ENCODE assay signal across 16 cellular contexts in the genomic region with DNA sequence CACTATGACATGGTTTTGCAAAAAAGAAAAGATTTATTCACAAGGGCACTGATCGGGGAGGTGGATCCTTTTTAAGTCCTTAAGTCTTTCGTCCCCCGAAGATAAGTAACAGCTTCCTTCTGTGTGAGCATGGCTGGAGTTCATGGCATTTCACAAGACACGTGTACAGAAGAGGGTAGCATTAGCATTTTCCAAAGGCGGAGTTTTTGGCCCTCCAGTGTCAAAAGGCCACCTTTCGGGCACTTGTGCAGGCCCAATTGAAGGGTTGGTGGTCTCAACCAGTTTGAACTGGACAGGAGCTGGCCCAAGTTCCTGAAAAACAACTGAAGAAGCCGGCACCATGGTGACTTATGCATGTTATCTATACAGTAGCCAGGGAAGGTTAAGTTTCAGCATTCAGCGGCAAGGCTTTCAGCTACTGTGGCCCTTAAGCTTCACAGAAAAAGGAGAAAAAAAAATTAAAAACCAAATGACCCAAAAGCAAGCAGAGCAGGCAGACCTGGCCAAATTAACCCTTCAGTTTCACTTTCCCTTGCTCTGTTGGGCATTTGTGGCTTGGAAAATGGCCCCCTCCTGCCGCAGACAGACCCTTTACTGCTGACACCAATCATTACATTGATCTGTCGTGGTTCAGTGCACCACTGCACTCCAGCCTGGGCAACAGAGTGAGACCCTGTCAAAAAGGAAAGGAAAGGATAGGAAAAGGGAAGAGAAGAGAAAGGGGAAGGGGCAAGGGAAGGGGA.
"Had no signal": no experiment of that assay in that cellular context is flagged by ENCODE, and none has a peak within 500 bp of the region (broad histone marks: within the 10 kb centered on the region; RNA-seq: fewer than 3 reads in every experiment).

No MANE protein-coding gene starts in this region.

- DNase-seq: activated CD4-positive, alpha-beta T cell treated with anti-CD3 and anti-CD28 coated beads, Interleukin-2, amount 50 U/mL, for 1 hour; activated T-cell treated with anti-CD3 and anti-CD28 coated beads for 4 hours; amygdala; colonic mucosa; effector CD4-positive, alpha-beta T cell; heart right ventricle; mesendoderm; pancreas; stimulated activated CD4-positive, alpha-beta T cell treated with anti-CD3 and anti-CD28 coated beads, Interleukin-4, amount 100 ng/mL, for 4 hours; stomach; T-helper 17 cell; thyroid gland had no signal

- H3K27me3 Mint-ChIP-seq: activated naive CD8-positive, alpha-beta T cell; activated T-helper 17 cell treated with anti-CD3 and anti-CD28 coated beads, Interleukin-2, amount 50 U/mL, for 72 hours; T-helper 17 cell had no signal

- H3K4me3 ChIP-seq: colonic mucosa, heart right ventricle, left lung, pancreas, stomach, thyroid gland, uterus had no signal

- H3K27me3 ChIP-seq: colonic mucosa, heart right ventricle, left lung, pancreas, stomach, thyroid gland, uterus had no signal

- H3K27ac Mint-ChIP-seq: activated naive CD8-positive, alpha-beta T cell; activated T-helper 17 cell treated with anti-CD3 and anti-CD28 coated beads, Interleukin-2, amount 50 U/mL, for 72 hours; T-helper 17 cell had no signal

- H3K27ac ChIP-seq: colonic mucosa, heart right ventricle, left lung, pancreas, stomach, thyroid gland, uterus had no signal

- H3K36me3 Mint-ChIP-seq: activated naive CD8-positive, alpha-beta T cell had no signal

- H3K4me1 ChIP-seq: colonic mucosa, heart right ventricle, left lung, pancreas, thyroid gland, uterus had no signal

- H3K9me3 Mint-ChIP-seq: activated T-helper 17 cell treated with anti-CD3 and anti-CD28 coated beads, Interleukin-2, amount 50 U/mL, for 72 hours had no signal

- H3K4me3 Mint-ChIP-seq: activated naive CD8-positive, alpha-beta T cell; activated T-helper 17 cell treated with anti-CD3 and anti-CD28 coated beads, Interleukin-2, amount 50 U/mL, for 72 hours; T-helper 17 cell had no signal

- H3K4me1 Mint-ChIP-seq: activated T-helper 17 cell treated with anti-CD3 and anti-CD28 coated beads, Interleukin-2, amount 50 U/mL, for 72 hours; T-helper 17 cell had no signal

- H3K9me3 ChIP-seq: colonic mucosa, heart right ventricle, left lung, pancreas, stomach, thyroid gland, uterus had no signal

- ATAC-seq: activated T-helper 17 cell treated with anti-CD3 and anti-CD28 coated beads, Interleukin-2, amount 50 U/mL, for 72 hours; heart right ventricle; left lung; pancreas; T-helper 17 cell had no signal

- H3K36me3 ChIP-seq: colonic mucosa, pancreas, thyroid gland, uterus had no signal
